ENCODE assay signal across 22 cellular contexts in genomic region chr12:6559500-6559899, GRCh38. TPM values are rescaled to one million over a fixed set of nuclear protein-coding genes. Genes with fewer than 3 reads are reported as not detected.
DNase-seq lines count a peak whose midpoint lies in the region; ATAC-seq and TF ChIP-seq lines count a peak whose summit lies in the region.
"Had no signal": no experiment of that assay in that cellular context is flagged by ENCODE, and none has a peak within 500 bp of the region (broad histone marks: within the 10 kb centered on the region; RNA-seq: fewer than 3 reads in every experiment).

No MANE protein-coding gene starts in this region.

- H3K27me3 Mint-ChIP-seq in activated CD4-positive, alpha-beta memory T cell treated with anti-CD3 and anti-CD28 coated beads, Interleukin-2, amount 10 ng/mL, durations not matched to agents 7 days and 5 days = no peaks in the 10 kb centered on the region
- no peaks in the 10 kb centered on the region for H3K27me3 Mint-ChIP-seq in activated CD4-positive, alpha-beta memory T cell treated with anti-CD3 and anti-CD28 coated beads for 36 hours
- H3K27me3 Mint-ChIP-seq in WTC11 (ENCODE audit: low read depth) = no peaks in the 10 kb centered on the region
- H3K27me3 Mint-ChIP-seq: activated naive CD4-positive, alpha-beta T cell treated with anti-CD3 and anti-CD28 coated beads, Interleukin-2, amount 50 U/mL, for 24 hours; CD4-positive, alpha-beta memory T cell; memory B cell had no signal

- H3K36me3 Mint-ChIP-seq in activated CD4-positive, alpha-beta memory T cell treated with anti-CD3 and anti-CD28 coated beads, Interleukin-2, amount 10 ng/mL, durations not matched to agents 7 days and 5 days (ENCODE audit: low read depth) = peaks cover 61% of the 10 kb centered on the region
- H3K36me3 Mint-ChIP-seq in activated CD4-positive, alpha-beta memory T cell treated with anti-CD3 and anti-CD28 coated beads for 36 hours = peaks cover 54% of the 10 kb centered on the region
- H3K36me3 Mint-ChIP-seq in WTC11 = peaks cover 56% of the 10 kb centered on the region

- ATAC-seq in WTC11 = no peak
- ATAC-seq in left lung = peak; percentile 73
- ATAC-seq: right cardiac atrium had no signal

- H3K9me3 Mint-ChIP-seq in activated CD4-positive, alpha-beta memory T cell treated with anti-CD3 and anti-CD28 coated beads, Interleukin-2, amount 10 ng/mL, durations not matched to agents 7 days and 5 days = no peaks in the 10 kb centered on the region
- no peaks in the 10 kb centered on the region for H3K9me3 Mint-ChIP-seq in activated CD4-positive, alpha-beta memory T cell treated with anti-CD3 and anti-CD28 coated beads for 36 hours
- no peaks in the 10 kb centered on the region for H3K9me3 Mint-ChIP-seq in WTC11
- H3K9me3 Mint-ChIP-seq: activated naive CD4-positive, alpha-beta T cell treated with anti-CD3 and anti-CD28 coated beads, Interleukin-2, amount 50 U/mL, for 24 hours; CD4-positive, alpha-beta memory T cell; memory B cell had no signal

- H3K27ac Mint-ChIP-seq in activated CD4-positive, alpha-beta memory T cell treated with anti-CD3 and anti-CD28 coated beads, Interleukin-2, amount 10 ng/mL, durations not matched to agents 7 days and 5 days = peak overlapping the region; percentile 60
- no peak overlapping the region for H3K27ac Mint-ChIP-seq in activated CD4-positive, alpha-beta memory T cell treated with anti-CD3 and anti-CD28 coated beads for 36 hours
- peak overlapping the region; percentile 78; the same call in 1 of the 2 replicates for H3K27ac Mint-ChIP-seq in WTC11
- H3K27ac Mint-ChIP-seq: activated naive CD4-positive, alpha-beta T cell treated with anti-CD3 and anti-CD28 coated beads, Interleukin-2, amount 50 U/mL, for 24 hours; memory B cell had no signal

- H3K27ac ChIP-seq in left lung (peak overlapping the region in 1 of 2 donors; percentile 19), thyroid gland (peak overlapping the region in 2 of 3 donors; percentile 57 to 79)
- H3K27ac ChIP-seq: ascending aorta, colonic mucosa, SJSA1, transverse colon had no signal

- H3K4me1 ChIP-seq in left lung (peaks cover 0 to 28% of the 10 kb centered on the region in 2 donors), thyroid gland (peaks cover 17 to 18% of the 10 kb centered on the region in 2 donors)
- H3K4me1 ChIP-seq: colonic mucosa had no signal

- CTCF ChIA-PET in activated CD4-positive, alpha-beta memory T cell treated with anti-CD3 and anti-CD28 coated beads, Interleukin-2, amount 10 ng/mL, durations not matched to agents 7 days and 5 days (lab: Charles Lee) = interaction anchor here (0.8 to 3.2 kb wide), 2 partner anchors 11 to 165 kb away, joined by 3 to 14 read pairs; partner anchors contain the start of gene COPS7A
- CTCF ChIA-PET in activated CD4-positive, alpha-beta memory T cell treated with anti-CD3 and anti-CD28 coated beads for 36 hours (lab: Charles Lee) = interaction anchor here (0.7 to 1.6 kb wide), 4 partner anchors 9 to 136 kb away, joined by 3 read pairs; no protein-coding TSS in a partner anchor
- CTCF ChIA-PET in WTC11 (lab: Charles Lee) = interaction anchor here (1.5 to 13.4 kb wide), 3 partner anchors 9 to 21 kb away, joined by 8 to 195 read pairs (median 16); partner anchors contain the start of gene NOP2

- TF ChIP-seq POLR2A in thyroid gland (IDR thresholded peaks at IDR 0.05) = peak in 1 of 2 donors; percentile 24

- no peak overlapping the region for H3K4me3 ChIP-seq in left lung
- no peak overlapping the region for H3K4me3 ChIP-seq in thyroid gland (replicated peaks in 1 of 3)
- H3K4me3 ChIP-seq: ascending aorta, colonic mucosa, SJSA1, smooth muscle cell, transverse colon had no signal

- intact Hi-C loops in activated CD4-positive, alpha-beta memory T cell treated with anti-CD3 and anti-CD28 coated beads for 36 hours (cut with micrococcal nuclease) = no loop called here
- intact Hi-C loops in left lung (cut with DNase I) (no loop called here), thyroid gland (cut with DNase I) (no loop called here)

- POLR2A ChIA-PET in activated CD4-positive, alpha-beta memory T cell treated with anti-CD3 and anti-CD28 coated beads, Interleukin-2, amount 10 ng/mL, durations not matched to agents 7 days and 5 days (lab: Charles Lee) = interaction anchor here (3.3 to 16.7 kb wide), 2 partner anchors 8 to 22 kb away, joined by 22 to 201 read pairs; partner anchors contain the start of genes GAPDH and NOP2
- POLR2A ChIA-PET in activated CD4-positive, alpha-beta memory T cell treated with anti-CD3 and anti-CD28 coated beads for 36 hours (lab: Charles Lee) = interaction anchor here (1.3 kb wide), 1 partner anchor 27 kb away, joined by 3 read pairs; no protein-coding TSS in a partner anchor
- POLR2A ChIA-PET in WTC11 (lab: Charles Lee) = interaction anchor here (0.5 to 0.6 kb wide), 2 partner anchors 16 to 257 kb away, joined by 3 to 5 read pairs; no protein-coding TSS in a partner anchor

- TF ChIP-seq CTCF in WTC11 (IDR thresholded peaks at IDR 0.05) = no peak
- TF ChIP-seq CTCF in left lung (IDR thresholded peaks at IDR 0.05) = no peak
- peak in 2 of 6 experiments; percentile 21 to 43 for TF ChIP-seq CTCF in thyroid gland (IDR thresholded peaks at IDR 0.05)

- no peak for DNase-seq in activated CD4-positive, alpha-beta memory T cell treated with anti-CD3 and anti-CD28 coated beads, Interleukin-2, amount 10 ng/mL, durations not matched to agents 7 days and 5 days
- no peak for DNase-seq in activated CD4-positive, alpha-beta memory T cell treated with anti-CD3 and anti-CD28 coated beads for 36 hours
- DNase-seq in WTC11 (ENCODE audit: low spot score) (no peak), left lung (no peak), thyroid gland (peak; percentile 84 to 87), T1000 (lab: John Stamatoyannopoulos, UW) (no peak), OCI-M2 (lab: John Stamatoyannopoulos, UW; ENCODE audit: unreplicated experiment) (no peak), GF-D8 (lab: John Stamatoyannopoulos, UW) (no peak)
- DNase-seq: CD4-positive, alpha-beta memory T cell; colonic mucosa; effector CD4-positive, alpha-beta T cell; NCI-H1436 treated with DMSO at 0.1 percent for 48 hours; NCI-H2107; NCI-H446; NCI-H774; transverse colon had no signal

- WGBS in thyroid gland, 2 donors = 26 to 50% methylated on average over 1 of the region's 1 CpG

- H3K9me3 ChIP-seq in left lung (no peaks in the 10 kb centered on the region), thyroid gland (no peaks in the 10 kb centered on the region)
- H3K9me3 ChIP-seq: ascending aorta, colonic mucosa, SJSA1, transverse colon had no signal

- peaks cover 33% of the 10 kb centered on the region for H3K4me1 Mint-ChIP-seq in activated CD4-positive, alpha-beta memory T cell treated with anti-CD3 and anti-CD28 coated beads, Interleukin-2, amount 10 ng/mL, durations not matched to agents 7 days and 5 days
- peaks cover 24% of the 10 kb centered on the region for H3K4me1 Mint-ChIP-seq in activated CD4-positive, alpha-beta memory T cell treated with anti-CD3 and anti-CD28 coated beads for 36 hours (ENCODE audit: low read depth)
- H3K4me1 Mint-ChIP-seq in WTC11 = peaks cover 7% of the 10 kb centered on the region

- no peak overlapping the region for H3K4me3 Mint-ChIP-seq in activated CD4-positive, alpha-beta memory T cell treated with anti-CD3 and anti-CD28 coated beads, Interleukin-2, amount 10 ng/mL, durations not matched to agents 7 days and 5 days
- no peak overlapping the region for H3K4me3 Mint-ChIP-seq in activated CD4-positive, alpha-beta memory T cell treated with anti-CD3 and anti-CD28 coated beads for 36 hours
- no peak overlapping the region for H3K4me3 Mint-ChIP-seq in WTC11
- H3K4me3 Mint-ChIP-seq: activated naive CD4-positive, alpha-beta T cell treated with anti-CD3 and anti-CD28 coated beads, Interleukin-2, amount 50 U/mL, for 24 hours; CD4-positive, alpha-beta memory T cell; memory B cell had no signal

- H3K36me3 ChIP-seq in left lung = peaks cover 0 to 77% of the 10 kb centered on the region in 2 donors
- H3K36me3 ChIP-seq in thyroid gland = peaks cover 41 to 43% of the 10 kb centered on the region in 2 donors

- H3K27me3 ChIP-seq in left lung (no peaks in the 10 kb centered on the region), thyroid gland (no peaks in the 10 kb centered on the region)
- H3K27me3 ChIP-seq: ascending aorta, colonic mucosa, SJSA1, transverse colon had no signal

RNA-seq across cellular contexts. Expression of gene IFFO1, which starts 3.7 kb away (rescaled TPM):
- total RNA-seq in activated CD4-positive, alpha-beta memory T cell treated with anti-CD3 and anti-CD28 coated beads, Interleukin-2, amount 10 ng/mL, durations not matched to agents 7 days and 5 days = 10 to 100 TPM; 23.1 to 23.6 TPM
- total RNA-seq in activated CD4-positive, alpha-beta memory T cell treated with anti-CD3 and anti-CD28 coated beads for 36 hours = 10 to 100 TPM; 10.9 to 12.4 TPM
- total RNA-seq in WTC11 (2021) (14.1 to 15.4 TPM (median 14.5 TPM) in 3 replicates), left lung (10 to 100 TPM; 15.2 to 27.9 TPM), thyroid gland (10 to 100 TPM in 1 of 4 donors, 1 to 10 TPM in 3; 5.0 to 10.2 (median 7.5) TPM)

RNA-seq across cellular contexts. Expression of gene NOP2, which starts 8.6 kb away (rescaled TPM):
- total RNA-seq in activated CD4-positive, alpha-beta memory T cell treated with anti-CD3 and anti-CD28 coated beads, Interleukin-2, amount 10 ng/mL, durations not matched to agents 7 days and 5 days = 10 to 100 TPM; 46.5 to 50.9 TPM
- 10 to 100 TPM; 74.9 to 82.2 TPM for total RNA-seq in activated CD4-positive, alpha-beta memory T cell treated with anti-CD3 and anti-CD28 coated beads for 36 hours
- total RNA-seq in WTC11 (2021) (68.4 to 79.4 TPM (median 72.4 TPM) in 3 replicates), left lung (10 to 100 TPM; 23.4 to 48.1 TPM), thyroid gland (10 to 100 TPM; 23.0 to 50.8 (median 35.6) TPM)

RNA-seq across cellular contexts. Expression of gene GAPDH, which starts 25.2 kb away (rescaled TPM):
- 1,000 to 10,000 TPM; 5,691 to 5,753 TPM for total RNA-seq in activated CD4-positive, alpha-beta memory T cell treated with anti-CD3 and anti-CD28 coated beads, Interleukin-2, amount 10 ng/mL, durations not matched to agents 7 days and 5 days
- total RNA-seq in activated CD4-positive, alpha-beta memory T cell treated with anti-CD3 and anti-CD28 coated beads for 36 hours = 1,000 to 10,000 TPM; 5,823 to 5,836 TPM
- total RNA-seq in WTC11 (2021) = 4,276 to 4,694 TPM (median 4,682 TPM) in 3 replicates
- 1,000 to 10,000 TPM; 1,126 to 2,070 TPM for total RNA-seq in left lung
- total RNA-seq in thyroid gland = 1,000 to 10,000 TPM; 1,191 to 3,596 (median 1,852) TPM

RNA-seq across cellular contexts. Expression of gene CHD4, which starts 47.7 kb away (rescaled TPM):
- 100 to 1,000 TPM; 223 to 234 TPM for total RNA-seq in activated CD4-positive, alpha-beta memory T cell treated with anti-CD3 and anti-CD28 coated beads, Interleukin-2, amount 10 ng/mL, durations not matched to agents 7 days and 5 days
- total RNA-seq in activated CD4-positive, alpha-beta memory T cell treated with anti-CD3 and anti-CD28 coated beads for 36 hours = 100 to 1,000 TPM; 302 to 305 TPM
- total RNA-seq in WTC11 (2021) (333 to 354 TPM (median 334 TPM) in 3 replicates), left lung (100 to 1,000 TPM; 159 to 171 TPM), thyroid gland (100 to 1,000 TPM; 152 to 337 (median 263) TPM)

Comparison
In these comparisons a context has a peak if more than half of its experiments do, and no peak if none do; other contexts are left out.
1. DNase-seq: peak in thyroid gland (2 of 2); none in activated CD4-positive, alpha-beta memory T cell treated with anti-CD3 and anti-CD28 coated beads, Interleukin-2, amount 10 ng/mL, durations not matched to agents 7 days and 5 days (single experiment), activated CD4-positive, alpha-beta memory T cell treated with anti-CD3 and anti-CD28 coated beads for 36 hours (single experiment), WTC11 (single experiment), left lung (0 of 2), T1000 (single experiment), OCI-M2 (single experiment) and GF-D8 (single experiment).